8 cellular contexts compared by ENCODE assay signal in genomic region chr1:7070389-7071029, GRCh38.
DNase-seq lines count a peak whose midpoint lies in the region; ATAC-seq, FAIRE-seq and TF ChIP-seq lines count a peak whose summit lies in the region.

No MANE protein-coding gene starts in this region.

- no peak overlapping the region for H3K27ac Mint-ChIP-seq in activated B cell treated with CpG ODN at 0.5 μM for 24 hours

- peaks cover 21% of the 10 kb centered on the region for H3K27me3 Mint-ChIP-seq in activated B cell treated with CpG ODN at 0.5 μM for 24 hours

- H3K9me3 ChIP-seq in kidney (ENCODE audit: control insufficient read depth in 1 of 2, low read length in 2 of 2) = no peaks in the 10 kb centered on the region

- no peak for FAIRE-seq in kidney (lab: Jason Lieb, UNC)

- H3K9me3 Mint-ChIP-seq in activated B cell treated with CpG ODN at 0.5 μM for 24 hours = no peaks in the 10 kb centered on the region

- DNase-seq in NK-92 treated with Interleukin-12 subunit alpha and Interleukin-12 subunit beta, amount 100 ng/mL, for 24 hours (lab: John Stamatoyannopoulos, UW) = peak; percentile 17
- DNase-seq in NK-92 (lab: John Stamatoyannopoulos, UW; ENCODE audit: unreplicated experiment) = no peak
- peak; percentile 17 for DNase-seq in NCI-H187 treated with DMSO at 0.1 percent for 48 hours (lab: John Stamatoyannopoulos, UW)
- peak; percentile 24 for DNase-seq in activated B cell treated with CpG ODN at 0.5 μM for 24 hours
- peak; percentile 17 for DNase-seq in central memory CD4-positive, alpha-beta T cell
- no peak for DNase-seq in kidney
- DNase-seq in stimulated activated CD4-positive, alpha-beta T cell treated with anti-CD3 and anti-CD28 coated beads, Interleukin-1b, Interleukin-23, amount 100 ng/mL, for 24 hours (ENCODE audit: low read depth in 4 of 4, low spot score in 1 of 4) = peak; percentile 10 to 36 (median 32)

- intact Hi-C loops in activated B cell treated with CpG ODN at 0.5 μM for 24 hours (cut with micrococcal nuclease) (loop anchor here (1.0 kb wide), 1 partner anchor 350 kb away; no protein-coding TSS in a partner anchor), kidney (cut with DNase I) (no loop called here)

- CTCF ChIA-PET in activated B cell treated with CpG ODN at 0.5 μM for 24 hours (lab: Charles Lee) = interaction anchor here (1.0 to 2.9 kb wide), 4 partner anchors 10 to 352 kb away, joined by 3 to 46 read pairs (median 6); no protein-coding TSS in a partner anchor

- no peak overlapping the region for H3K4me3 Mint-ChIP-seq in activated B cell treated with CpG ODN at 0.5 μM for 24 hours

- no peaks in the 10 kb centered on the region for H3K36me3 Mint-ChIP-seq in activated B cell treated with CpG ODN at 0.5 μM for 24 hours (ENCODE audit: low read depth)

- no peaks in the 10 kb centered on the region for H3K36me3 ChIP-seq in kidney (ENCODE audit: control insufficient read depth in 1 of 2, insufficient read depth in 2 of 2, low read length in 2 of 2)

- H3K4me1 Mint-ChIP-seq in activated B cell treated with CpG ODN at 0.5 μM for 24 hours = peaks cover 2% of the 10 kb centered on the region

- H3K4me1 ChIP-seq in kidney (ENCODE audit: control insufficient read depth in 1 of 2, insufficient read depth in 1 of 2, low read depth in 1 of 2, low read length in 2 of 2) = peaks cover 0 to 3% of the 10 kb centered on the region in 2 donors

- H3K9ac ChIP-seq in kidney (ENCODE audit: low read length in 2 of 2) = peak overlapping the region in 1 of 2 donors; percentile 20

- H3K4me3 ChIP-seq in kidney (ENCODE audit: low read length in 2 of 2) = peak overlapping the region; percentile 55 to 70

- peak; percentile 45 for ATAC-seq in activated B cell treated with CpG ODN at 0.5 μM for 24 hours (ENCODE audit: low read depth)
- ATAC-seq in HG02642 (IDR thresholded peaks at IDR 0.05; ENCODE audit: poor library complexity, unreplicated experiment) = no peak

- H3K27ac ChIP-seq in kidney (ENCODE audit: low read depth in 2 of 2, low read length in 2 of 2) = no peak overlapping the region

- TF ChIP-seq CTCF in activated B cell treated with CpG ODN at 0.5 μM for 24 hours (IDR thresholded peaks at IDR 0.05) = peak; percentile 55
- TF ChIP-seq CTCF in kidney (IDR thresholded peaks at IDR 0.05; ENCODE audit: borderline replicate concordance, extremely low read depth, insufficient read depth) = peak; percentile 87

- POLR2A ChIA-PET in activated B cell treated with CpG ODN at 0.5 μM for 24 hours (lab: Charles Lee) = no interaction called here

Comparison
In these comparisons a context has a peak if more than half of its experiments do, and no peak if none do; other contexts are left out.
1. DNase-seq: peak in NK-92 treated with Interleukin-12 subunit alpha and Interleukin-12 subunit beta, amount 100 ng/mL, for 24 hours (single experiment), NCI-H187 treated with DMSO at 0.1 percent for 48 hours (single experiment), activated B cell treated with CpG ODN at 0.5 μM for 24 hours (single experiment), central memory CD4-positive, alpha-beta T cell (single experiment) and stimulated activated CD4-positive, alpha-beta T cell treated with anti-CD3 and anti-CD28 coated beads, Interleukin-1b, Interleukin-23, amount 100 ng/mL, for 24 hours (4 of 4); none in NK-92 (single experiment) and kidney (single experiment).